Comparison of ENCODE assay signal across 18 cellular contexts in the genomic region with DNA sequence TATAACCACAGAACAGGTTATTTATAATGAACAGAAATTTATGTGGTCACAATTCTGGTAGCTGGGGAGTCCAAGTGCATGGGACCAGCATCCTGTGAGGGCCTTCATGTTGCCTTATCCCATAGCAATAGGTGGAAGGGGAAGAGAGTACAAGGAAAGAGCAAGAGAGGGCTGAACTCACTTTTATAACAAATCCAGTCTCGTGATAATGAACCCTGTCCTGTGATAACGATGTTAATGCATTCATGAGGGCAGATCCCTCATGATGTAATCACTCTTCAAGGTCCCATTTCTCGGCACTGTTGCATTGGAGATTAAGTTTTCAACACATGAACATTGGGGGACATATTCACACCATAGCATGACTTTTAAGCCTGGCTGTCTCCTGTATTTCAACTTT.
"Had no signal": no experiment of that assay in that cellular context is flagged by ENCODE, and none has a peak within 500 bp of the region (broad histone marks: within the 10 kb centered on the region; RNA-seq: fewer than 3 reads in every experiment).

No MANE protein-coding gene starts in this region.

- H3K27me3 Mint-ChIP-seq: activated CD4-positive, alpha-beta memory T cell treated with anti-CD3 and anti-CD28 coated beads, Interleukin-2, amount 10 ng/mL, durations not matched to agents 7 days and 5 days; activated CD8-positive, alpha-beta memory T cell treated with anti-CD3 and anti-CD28 coated beads, Interleukin-2, amount 10 ng/mL, durations not matched to agents 7 days and 5 days; activated T-helper 17 cell treated with anti-CD3 and anti-CD28 coated beads, Interleukin-2, amount 50 U/mL, for 72 hours had no signal

- H3K27ac ChIP-seq: parathyroid adenoma, spleen had no signal

- H3K9me3 ChIP-seq: thoracic aorta had no signal

- H3K36me3 ChIP-seq: breast epithelium, esophagus squamous epithelium, spleen, thoracic aorta had no signal

- H3K27ac Mint-ChIP-seq: activated B cell treated with CpG ODN at 0.5 μM for 24 hours; activated CD4-positive, alpha-beta memory T cell treated with anti-CD3 and anti-CD28 coated beads, Interleukin-2, amount 10 ng/mL, durations not matched to agents 7 days and 5 days; activated CD8-positive, alpha-beta memory T cell treated with anti-CD3 and anti-CD28 coated beads, Interleukin-2, amount 10 ng/mL, durations not matched to agents 7 days and 5 days; activated T-helper 17 cell treated with anti-CD3 and anti-CD28 coated beads, Interleukin-2, amount 50 U/mL, for 72 hours; naive thymus-derived CD4-positive, alpha-beta T cell; stimulated activated naive B cell treated with anti-CD40 and anti-IgM and Interleukin-4, amounts not matched to agents 10 μg/mL and 1 μg/mL and 100 μg/mL, for 72 hours had no signal

- DNase-seq: activated B cell treated with CpG ODN at 0.5 μM for 24 hours; activated CD4-positive, alpha-beta memory T cell treated with anti-CD3 and anti-CD28 coated beads, Interleukin-2, amount 10 ng/mL, durations not matched to agents 7 days and 5 days; activated CD4-positive, alpha-beta T cell treated with anti-CD3 and anti-CD28 coated beads for 4 hours; activated CD8-positive, alpha-beta memory T cell treated with anti-CD3 and anti-CD28 coated beads, Interleukin-2, amount 10 ng/mL, durations not matched to agents 7 days and 5 days; activated naive CD4-positive, alpha-beta T cell; dermis blood vessel endothelial cell; effector memory CD4-positive, alpha-beta T cell; esophagus squamous epithelium; naive thymus-derived CD4-positive, alpha-beta T cell; spleen; stimulated activated CD4-positive, alpha-beta T cell treated with anti-CD3 and anti-CD28 coated beads, Interleukin-4, amount 100 ng/mL, for 4 hours; stimulated activated naive B cell treated with anti-CD40 and anti-IgM and Interleukin-4, amounts not matched to agents 10 μg/mL and 1 μg/mL and 100 μg/mL, for 72 hours; T-helper 1 cell; T-helper 9 cell had no signal

- H3K27me3 ChIP-seq: breast epithelium, esophagus squamous epithelium, spleen had no signal

- H3K36me3 Mint-ChIP-seq: activated CD8-positive, alpha-beta memory T cell treated with anti-CD3 and anti-CD28 coated beads, Interleukin-2, amount 10 ng/mL, durations not matched to agents 7 days and 5 days; stimulated activated naive B cell treated with anti-CD40 and anti-IgM and Interleukin-4, amounts not matched to agents 10 μg/mL and 1 μg/mL and 100 μg/mL, for 72 hours had no signal

- H3K4me1 ChIP-seq: breast epithelium, parathyroid adenoma, spleen had no signal

- H3K4me1 Mint-ChIP-seq: activated B cell treated with CpG ODN at 0.5 μM for 24 hours; stimulated activated naive B cell treated with anti-CD40 and anti-IgM and Interleukin-4, amounts not matched to agents 10 μg/mL and 1 μg/mL and 100 μg/mL, for 72 hours had no signal

- H3K4me3 ChIP-seq: breast epithelium, esophagus squamous epithelium, spleen had no signal

- H3K4me3 Mint-ChIP-seq: activated B cell treated with CpG ODN at 0.5 μM for 24 hours; activated CD4-positive, alpha-beta memory T cell treated with anti-CD3 and anti-CD28 coated beads, Interleukin-2, amount 10 ng/mL, durations not matched to agents 7 days and 5 days; activated CD8-positive, alpha-beta memory T cell treated with anti-CD3 and anti-CD28 coated beads, Interleukin-2, amount 10 ng/mL, durations not matched to agents 7 days and 5 days; activated T-helper 17 cell treated with anti-CD3 and anti-CD28 coated beads, Interleukin-2, amount 50 U/mL, for 72 hours; naive thymus-derived CD4-positive, alpha-beta T cell; stimulated activated naive B cell treated with anti-CD40 and anti-IgM and Interleukin-4, amounts not matched to agents 10 μg/mL and 1 μg/mL and 100 μg/mL, for 72 hours had no signal
